In genomic region chr5:179892255-179892654, GRCh38 we compare ENCODE assay signal across 1 cellular context.
TF ChIP-seq lines count a peak whose summit lies in the region.

No MANE protein-coding gene starts in this region.

TF ChIP-seq in HCT116, 20 proteins besides CTCF, POLR2A, EP300 and RAD21 (continued from another document):
- TF ChIP-seq ZFX (IDR thresholded peaks at IDR 0.05): no peak
- TF ChIP-seq ZNF274 (IDR thresholded peaks at IDR 0.05; ENCODE audit: low read depth, low read length): no peak
- no peak for TF ChIP-seq SIN3A (IDR thresholded peaks at IDR 0.05; ENCODE audit: low read depth)
- TF ChIP-seq EZH2 (IDR thresholded peaks at IDR 0.05): no peak
- TF ChIP-seq EGR1 (IDR thresholded peaks at IDR 0.05; ENCODE audit: low read depth): no peak
